ENCODE assay signal across 28 cellular contexts in the genomic region with DNA sequence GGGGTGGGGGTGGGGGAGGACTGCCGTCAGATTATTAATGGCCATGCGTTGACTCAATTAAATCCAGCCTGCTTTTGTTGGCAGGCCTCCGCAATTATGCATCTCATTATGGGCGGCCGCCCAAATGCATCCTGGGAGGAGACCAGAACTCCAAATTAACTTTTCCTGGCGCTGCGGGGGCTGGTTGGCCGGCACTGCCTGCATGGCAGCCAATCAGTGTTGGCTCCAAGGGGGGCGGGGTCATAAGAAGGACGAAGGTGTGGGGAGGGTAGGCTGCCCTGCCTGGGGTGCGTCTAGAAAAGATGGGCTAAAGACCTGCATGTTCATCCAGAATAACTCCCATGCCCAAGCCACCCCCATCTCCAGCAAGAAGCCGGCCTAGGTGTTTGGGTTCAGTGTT.
"Had no signal": no experiment of that assay in that cellular context is flagged by ENCODE, and none has a peak within 500 bp of the region (broad histone marks: within the 10 kb centered on the region; RNA-seq: fewer than 3 reads in every experiment).

No MANE protein-coding gene starts in this region.

- H3K4me1 Mint-ChIP-seq: central memory CD8-positive, alpha-beta T cell; T-helper 17 cell had no signal

- H3K9me3 Mint-ChIP-seq: activated CD4-positive, alpha-beta memory T cell treated with anti-CD3 and anti-CD28 coated beads, Interleukin-2, amount 10 ng/mL, durations not matched to agents 7 days and 5 days; activated CD4-positive, alpha-beta T cell treated with anti-CD3 and anti-CD28 coated beads, Interleukin-2, amount 10 ng/mL, durations not matched to agents 7 days and 5 days; activated T-cell treated with anti-CD3 and anti-CD28 coated beads, Interleukin-2, amount 50 U/mL, for 4 hours; activated T-helper 17 cell treated with anti-CD3 and anti-CD28 coated beads, Interleukin-2, amount 50 U/mL, for 72 hours; central memory CD8-positive, alpha-beta T cell; dendritic cell treated with granulocyte-macrophage colony-stimulating factor and Interleukin-4, amounts not matched to agents 40 ng/mL and 50 ng/mL, for 4 days; endodermal cell; T-helper 2 cell treated with Interferon-gamma antibody and Interleukin-4, amounts not matched to agents 5 μg/mL and 100 μg/mL, for 36 hours had no signal

- H3K27ac Mint-ChIP-seq: activated CD4-positive, alpha-beta memory T cell treated with anti-CD3 and anti-CD28 coated beads, Interleukin-2, amount 10 ng/mL, durations not matched to agents 7 days and 5 days; activated CD4-positive, alpha-beta T cell treated with anti-CD3 and anti-CD28 coated beads, Interleukin-2, amount 10 ng/mL, durations not matched to agents 7 days and 5 days; activated naive CD8-positive, alpha-beta T cell; activated T-helper 17 cell treated with anti-CD3 and anti-CD28 coated beads, Interleukin-2, amount 50 U/mL, for 72 hours; dendritic cell treated with granulocyte-macrophage colony-stimulating factor and Interleukin-4, amounts not matched to agents 40 ng/mL and 50 ng/mL, for 4 days; endodermal cell; T-helper 17 cell; T-helper 2 cell treated with Interferon-gamma antibody and Interleukin-4, amounts not matched to agents 5 μg/mL and 100 μg/mL, for 36 hours had no signal

- H3K9me3 ChIP-seq: heart left ventricle had no signal

- H3K36me3 Mint-ChIP-seq: activated naive CD8-positive, alpha-beta T cell had no signal

- DNase-seq: activated CD4-positive, alpha-beta memory T cell treated with anti-CD3 and anti-CD28 coated beads, Interleukin-2, amount 10 ng/mL, durations not matched to agents 7 days and 5 days; activated CD4-positive, alpha-beta T cell treated with anti-CD3 and anti-CD28 coated beads for 1 hour; activated CD4-positive, alpha-beta T cell treated with anti-CD3 and anti-CD28 coated beads for 4 hours; activated CD4-positive, alpha-beta T cell treated with anti-CD3 and anti-CD28 coated beads, Interleukin-2, amount 10 ng/mL, durations not matched to agents 7 days and 5 days; activated CD4-positive, alpha-beta T cell treated with anti-CD3 and anti-CD28 coated beads, Interleukin-2, amount 50 U/mL, for 4 hours; activated effector memory CD4-positive, alpha-beta T cell treated with Interleukin-2 at 50 U/mL for 16 hours; activated gamma-delta T cell treated with Interleukin-2 at 50 U/mL for 16 hours; activated naive CD4-positive, alpha-beta T cell treated with anti-CD3 and anti-CD28 coated beads, Interleukin-2, amount 50 U/mL, for 16 hours; activated naive CD4-positive, alpha-beta T cell treated with Interleukin-2 at 50 U/mL for 16 hours; activated T-cell treated with anti-CD3 and anti-CD28 coated beads, Interleukin-2, amount 50 U/mL, for 4 hours; amniotic stem cell; anterior cingulate cortex; brain microvascular endothelial cell; dorsolateral prefrontal cortex; effector memory CD4-positive, alpha-beta T cell; endodermal cell; foreskin fibroblast; glutamatergic neuron; heart left ventricle; T-helper 17 cell; T1000; WERI-Rb-1 had no signal

- ATAC-seq: activated T-helper 17 cell treated with anti-CD3 and anti-CD28 coated beads, Interleukin-2, amount 50 U/mL, for 72 hours; heart left ventricle; T-helper 17 cell had no signal

- H3K4me3 ChIP-seq: coronary artery, dorsolateral prefrontal cortex, heart left ventricle had no signal

- H3K36me3 ChIP-seq: brain microvascular endothelial cell, heart left ventricle, WERI-Rb-1 had no signal

- H3K4me3 Mint-ChIP-seq: activated CD4-positive, alpha-beta memory T cell treated with anti-CD3 and anti-CD28 coated beads, Interleukin-2, amount 10 ng/mL, durations not matched to agents 7 days and 5 days; activated CD4-positive, alpha-beta T cell treated with anti-CD3 and anti-CD28 coated beads, Interleukin-2, amount 10 ng/mL, durations not matched to agents 7 days and 5 days; activated naive CD8-positive, alpha-beta T cell; activated T-cell treated with anti-CD3 and anti-CD28 coated beads, Interleukin-2, amount 50 U/mL, for 4 hours; activated T-helper 17 cell treated with anti-CD3 and anti-CD28 coated beads, Interleukin-2, amount 50 U/mL, for 72 hours; central memory CD8-positive, alpha-beta T cell; dendritic cell treated with granulocyte-macrophage colony-stimulating factor and Interleukin-4, amounts not matched to agents 40 ng/mL and 50 ng/mL, for 4 days; endodermal cell; T-helper 17 cell; T-helper 2 cell treated with Interferon-gamma antibody and Interleukin-4, amounts not matched to agents 5 μg/mL and 100 μg/mL, for 36 hours had no signal
